14 cellular contexts compared by ENCODE assay signal in the genomic region with DNA sequence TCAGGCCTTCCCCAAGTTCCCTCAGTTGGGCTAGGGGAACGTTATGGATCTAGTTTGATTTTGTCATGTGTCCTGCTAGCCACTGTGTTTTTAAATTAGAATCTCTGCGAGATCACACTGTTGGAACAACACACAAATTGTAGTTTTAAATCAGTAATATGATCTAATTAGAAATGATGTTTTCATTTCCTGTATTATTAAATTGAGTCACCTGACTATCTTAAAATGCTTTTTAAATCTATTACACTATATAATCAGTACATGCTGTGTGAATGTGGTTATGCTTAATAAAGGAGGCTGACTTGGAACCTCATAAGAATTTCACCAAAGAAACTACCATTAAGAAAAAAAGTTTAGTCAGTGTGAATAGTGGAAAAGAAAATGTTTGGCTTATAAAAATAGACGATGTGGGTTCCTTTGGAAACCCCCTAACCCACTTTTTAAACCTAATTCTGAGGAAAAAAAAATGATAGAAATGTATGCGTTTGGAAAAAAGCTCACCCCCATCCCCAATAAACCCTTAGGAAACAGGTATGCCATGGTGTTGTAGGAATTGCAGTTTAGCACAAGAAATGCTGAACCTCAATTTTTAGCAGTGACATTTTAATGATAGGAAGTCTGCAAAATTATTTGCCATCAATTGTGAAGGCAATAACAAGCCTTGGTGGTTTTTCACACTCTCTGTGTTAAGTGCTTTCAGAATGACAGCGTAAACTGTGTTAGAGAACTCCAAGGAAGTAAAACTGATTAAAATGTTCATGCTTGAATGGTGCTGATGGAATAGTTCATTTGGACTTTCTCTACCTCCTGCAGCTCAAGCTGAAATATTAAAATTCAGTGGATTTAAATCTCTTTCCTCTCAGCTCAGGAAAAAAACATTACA. TPM values are rescaled to one million over a fixed set of nuclear protein-coding genes. Genes with fewer than 3 reads are reported as not detected.
DNase-seq lines count a peak whose midpoint lies in the region; ATAC-seq and TF ChIP-seq lines count a peak whose summit lies in the region.
"Had no signal": no experiment of that assay in that cellular context is flagged by ENCODE, and none has a peak within 500 bp of the region (broad histone marks: within the 10 kb centered on the region; RNA-seq: fewer than 3 reads in every experiment).

No MANE protein-coding gene starts in this region.

- H4K20me1 ChIP-seq in osteoblast (ENCODE audit: insufficient read depth, low read length) = peaks cover 6% of the 10 kb centered on the region

- peaks cover 20% of the 10 kb centered on the region for H3K79me2 ChIP-seq in osteoblast (ENCODE audit: insufficient read depth, low read length)

- peak overlapping the region; percentile 55 for H3K4me3 Mint-ChIP-seq in activated naive CD8-positive, alpha-beta T cell treated with anti-CD3 and anti-CD28 coated beads for 36 hours
- H3K4me3 Mint-ChIP-seq: CD14-positive monocyte had no signal

- peaks cover 44% of the 10 kb centered on the region for H3K36me3 Mint-ChIP-seq in activated naive CD8-positive, alpha-beta T cell treated with anti-CD3 and anti-CD28 coated beads for 36 hours

- no peaks in the 10 kb centered on the region for H3K9me3 ChIP-seq in osteoblast (ENCODE audit: low read depth, low read length)
- H3K9me3 ChIP-seq: adrenal gland, spleen had no signal

- no peak overlapping the region for H2AFZ ChIP-seq in osteoblast (ENCODE audit: low read length)

- H3K4me3 ChIP-seq in osteoblast (ENCODE audit: insufficient read depth, low read length) = no peak overlapping the region
- H3K4me3 ChIP-seq: adrenal gland, spleen had no signal

- H3K36me3 ChIP-seq in osteoblast (ENCODE audit: insufficient read depth, low read length) = no peaks in the 10 kb centered on the region
- H3K36me3 ChIP-seq: adrenal gland had no signal

- H3K9me3 Mint-ChIP-seq in activated naive CD8-positive, alpha-beta T cell treated with anti-CD3 and anti-CD28 coated beads for 36 hours = no peaks in the 10 kb centered on the region
- H3K9me3 Mint-ChIP-seq: CD14-positive monocyte had no signal

- no peak for TF ChIP-seq CTCF in osteoblast (IDR thresholded peaks at IDR 0.05; ENCODE audit: extremely low read depth, low read depth, low read length)

- no peaks in the 10 kb centered on the region for H3K27me3 ChIP-seq in osteoblast (ENCODE audit: insufficient read depth, low read length)
- H3K27me3 ChIP-seq: adrenal gland, spleen had no signal

- peaks cover 73% of the 10 kb centered on the region for H3K4me1 Mint-ChIP-seq in activated naive CD8-positive, alpha-beta T cell treated with anti-CD3 and anti-CD28 coated beads for 36 hours

- H3K27ac ChIP-seq in osteoblast (ENCODE audit: low read depth, low read length) = no peak overlapping the region
- H3K27ac ChIP-seq: adrenal gland, spleen, VCaP had no signal

- peak overlapping the region; percentile 96 for H3K27ac Mint-ChIP-seq in activated naive CD8-positive, alpha-beta T cell treated with anti-CD3 and anti-CD28 coated beads for 36 hours

- H3K4me1 ChIP-seq in osteoblast (ENCODE audit: insufficient read depth, low read length) = no peaks in the 10 kb centered on the region

- DNase-seq in activated naive CD8-positive, alpha-beta T cell treated with anti-CD3 and anti-CD28 coated beads for 36 hours = no peak
- no peak for DNase-seq in NCI-H2227 (lab: John Stamatoyannopoulos, UW; ENCODE audit: unreplicated experiment)
- no peak for DNase-seq in osteoblast (ENCODE audit: insufficient read length, low spot score, missing footprints)
- DNase-seq in DMS114 treated with DMSO at 0.1 percent for 48 hours (lab: John Stamatoyannopoulos, UW; ENCODE audit: unreplicated experiment) = no peak
- DNase-seq: adrenal gland, hypothalamus, NCI-H1048, spleen had no signal

- ATAC-seq in GM18499 (IDR thresholded peaks at IDR 0.05; ENCODE audit: insufficient read depth, unreplicated experiment) (peak; percentile 54), GM19463 (IDR thresholded peaks at IDR 0.05; ENCODE audit: unreplicated experiment) (peak; percentile 86), HG02970 (IDR thresholded peaks at IDR 0.05; ENCODE audit: low FRiP score, unreplicated experiment) (peak; percentile 52), GM18873 (IDR thresholded peaks at IDR 0.05; ENCODE audit: low FRiP score, unreplicated experiment) (no peak)

- H3K4me2 ChIP-seq in osteoblast (ENCODE audit: insufficient read depth, low read length) = no peak overlapping the region

- H3K27me3 Mint-ChIP-seq in activated naive CD8-positive, alpha-beta T cell treated with anti-CD3 and anti-CD28 coated beads for 36 hours = no peaks in the 10 kb centered on the region

RNA-seq across cellular contexts. Expression of a gene that starts 59.0 kb away (rescaled TPM):
- 10 to 100 TPM; 30.1 to 35.3 TPM for total RNA-seq in activated naive CD8-positive, alpha-beta T cell treated with anti-CD3 and anti-CD28 coated beads for 36 hours
- total RNA-seq in osteoblast = 49.2 and 62.2 TPM in 2 replicates
